Comparison of ENCODE assay signal across 9 cellular contexts in genomic region chr3:57007513-57008415, GRCh38. TPM values are rescaled to one million over a fixed set of nuclear protein-coding genes. Genes with fewer than 3 reads are reported as not detected.
DNase-seq lines count a peak whose midpoint lies in the region; ATAC-seq and TF ChIP-seq lines count a peak whose summit lies in the region.
"Had no signal": no experiment of that assay in that cellular context is flagged by ENCODE, and none has a peak within 500 bp of the region (broad histone marks: within the 10 kb centered on the region; RNA-seq: fewer than 3 reads in every experiment).

No MANE protein-coding gene starts in this region.

- in situ Hi-C loops in Panc1 (cut with HindIII; ENCODE audit: low pct_unique_long_range_greater_than_20kb, low sequenced_read_pairs) = no loop called here
- in situ Hi-C loops in G401 (cut with HindIII; ENCODE audit: low sequenced_read_pairs) = no loop called here

- TF ChIP-seq CTCF in Panc1 (IDR thresholded peaks at IDR 0.05) = no peak
- no peak for TF ChIP-seq CTCF in epithelial cell of esophagus (IDR thresholded peaks at IDR 0.05; ENCODE audit: insufficient read depth, low read depth, low read length, missing control alignments)

- POLR2A ChIA-PET in Panc1 (lab: Charles Lee) = interaction anchor here (0.5 to 0.7 kb wide), 2 partner anchors 61 to 666 kb away, joined by 4 to 9 read pairs; no protein-coding TSS in a partner anchor
- POLR2A ChIA-PET in naive thymus-derived CD8-positive, alpha-beta T cell (lab: Charles Lee) = interaction anchor here (0.6 kb wide), 1 partner anchor 10 kb away, joined by 3 read pairs; no protein-coding TSS in a partner anchor

- H3K4me1 ChIP-seq in Panc1 (ENCODE audit: control insufficient read depth, insufficient read depth, low read length) = peaks cover 12% of the 10 kb centered on the region

- ATAC-seq in Panc1 (peak; percentile 92), GM18502 (IDR thresholded peaks at IDR 0.05; ENCODE audit: poor library complexity, unreplicated experiment) (no peak)
- ATAC-seq in naive thymus-derived CD8-positive, alpha-beta T cell = peak; percentile 55 to 57

- no peaks in the 10 kb centered on the region for H3K9me3 Mint-ChIP-seq in naive thymus-derived CD8-positive, alpha-beta T cell

- H3K4me3 ChIP-seq in Panc1 (ENCODE audit: low read depth in 2 of 2, low read length in 2 of 2) = peak overlapping the region in 1 of 2 experiments; percentile 16; a peak in 1 of 4 replicates
- H3K4me3 ChIP-seq in epithelial cell of esophagus (ENCODE audit: low read length) = no peak overlapping the region

- no peaks in the 10 kb centered on the region for H3K27me3 ChIP-seq in Panc1 (ENCODE audit: control insufficient read depth, insufficient read depth, low read length)

- H3K4me1 Mint-ChIP-seq in naive thymus-derived CD8-positive, alpha-beta T cell = peaks cover 3 to 7% (median 6%) of the 10 kb centered on the region in 4 donors

- CTCF ChIA-PET in Panc1 (lab: Charles Lee) = interaction anchor here (0.7 to 1.0 kb wide), 2 partner anchors 12 to 85 kb away, joined by 3 to 4 read pairs; no protein-coding TSS in a partner anchor

- H3K4me3 Mint-ChIP-seq in naive thymus-derived CD8-positive, alpha-beta T cell = peak overlapping the region in 9 of 10 donors; percentile 4 to 67 (median 41)

- H3K36me3 Mint-ChIP-seq in naive thymus-derived CD8-positive, alpha-beta T cell = no peaks in the 10 kb centered on the region

- peak overlapping the region; percentile 54; the same call in 1 of the 2 replicates for H3K27ac ChIP-seq in Panc1 (ENCODE audit: low read length)

- DNase-seq in CD1c-positive myeloid dendritic cell (ENCODE audit: extremely low spot score) = peak; percentile 21
- DNase-seq in Panc1 (ENCODE audit: low read depth, low spot score) = no peak
- DNase-seq in epithelial cell of esophagus (ENCODE audit: low read depth) = peak; percentile 83
- no peak for DNase-seq in naive thymus-derived CD8-positive, alpha-beta T cell
- no peak for DNase-seq in NCI-H2107 (lab: John Stamatoyannopoulos, UW)
- no peak for DNase-seq in globus pallidus (ENCODE audit: low spot score)
- DNase-seq in G401 (ENCODE audit: low spot score) = no peak

- H3K9me3 ChIP-seq in Panc1 (ENCODE audit: control insufficient read depth, insufficient read depth, low read depth, low read length) = no peaks in the 10 kb centered on the region

- H3K36me3 ChIP-seq in Panc1 (ENCODE audit: control insufficient read depth, insufficient read depth, low read length) = no peaks in the 10 kb centered on the region

- intact Hi-C loops in Panc1 (cut with micrococcal nuclease; ENCODE audit: unreplicated experiment) = loop anchor here (5.0 kb wide), 1 partner anchor 55 kb away; the partner anchor contains the start of gene SPATA12

- peaks cover 0 to 2% (median 0%) of the 10 kb centered on the region in 5 donors for H3K27me3 Mint-ChIP-seq in naive thymus-derived CD8-positive, alpha-beta T cell

- no TSS peak for BruUV-seq in Panc1 (replicated peaks; lab: Mats Ljungman, UMichigan)

- peak overlapping the region in 9 of 10 donors; percentile 15 to 88 (median 49) for H3K27ac Mint-ChIP-seq in naive thymus-derived CD8-positive, alpha-beta T cell

RNA-seq across cellular contexts. Expression of gene SPATA12, which starts 52.7 kb away (rescaled TPM):
- 0.10 TPM for total RNA-seq in Panc1 (2021; ENCODE audit: unreplicated experiment)
- not detected for polyA plus RNA-seq in Panc1 (2012; ENCODE audit: insufficient read length)
- not detected for total RNA-seq in naive thymus-derived CD8-positive, alpha-beta T cell
- not detected for polyA plus RNA-seq in naive thymus-derived CD8-positive, alpha-beta T cell
- total RNA-seq in G401 (2014; rRNA removed; shearing (Covaris generic)) = not detected in 2 replicates
- total RNA-seq: temporal lobe had no signal

Comparison
In these comparisons a context has a peak if more than half of its experiments do, and no peak if none do; other contexts are left out.
1. DNase-seq: peak in CD1c-positive myeloid dendritic cell (single experiment) and epithelial cell of esophagus (single experiment); none in Panc1 (single experiment), naive thymus-derived CD8-positive, alpha-beta T cell (0 of 10), NCI-H2107 (single experiment), globus pallidus (single experiment) and G401 (single experiment).